In the genomic region with DNA sequence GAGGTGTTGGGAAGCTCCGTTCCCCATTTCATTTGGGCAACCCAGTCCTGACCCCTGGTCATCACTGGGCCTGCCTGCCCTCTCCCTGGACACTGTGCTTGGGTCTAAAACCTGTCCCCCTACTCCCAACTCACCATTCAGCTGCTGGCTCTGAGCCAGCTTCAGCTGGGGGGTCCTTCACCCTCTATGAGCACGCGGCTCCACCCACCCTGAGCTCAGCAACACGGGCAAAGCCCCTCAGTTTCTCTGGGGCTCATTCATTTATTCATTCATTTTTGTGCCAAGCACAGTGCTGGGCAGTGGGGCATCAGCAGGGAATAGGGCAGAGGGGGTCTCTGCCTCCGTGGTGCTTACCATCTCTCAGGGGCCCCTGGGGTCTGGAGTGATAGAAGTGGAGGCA, we compare ENCODE assay signal across 17 cellular contexts.
"Had no signal": no experiment of that assay in that cellular context is flagged by ENCODE, and none has a peak within 500 bp of the region (broad histone marks: within the 10 kb centered on the region; RNA-seq: fewer than 3 reads in every experiment).

No MANE protein-coding gene starts in this region.

- H3K27me3 ChIP-seq: neural progenitor cell, pancreas had no signal

- H3K27ac Mint-ChIP-seq: activated naive CD8-positive, alpha-beta T cell; neural progenitor cell; stimulated activated naive B cell treated with anti-CD40 and anti-IgM and Interleukin-4, amounts not matched to agents 10 μg/mL and 1 μg/mL and 100 μg/mL, for 72 hours had no signal

- H3K4me1 ChIP-seq: neural progenitor cell, pancreas, tibial artery had no signal

- H3K9me3 Mint-ChIP-seq: neural progenitor cell had no signal

- H3K9me3 ChIP-seq: esophagus squamous epithelium, pancreas had no signal

- H3K36me3 ChIP-seq: esophagus squamous epithelium, neural progenitor cell, pancreas, tibial artery had no signal

- H3K27ac ChIP-seq: esophagus squamous epithelium, neural progenitor cell, pancreas, SK-N-MC, tibial artery had no signal

- H3K4me2 ChIP-seq: neural progenitor cell had no signal

- H2AFZ ChIP-seq: neural progenitor cell had no signal

- H3K4me3 ChIP-seq: esophagus squamous epithelium, neural progenitor cell, pancreas, SK-N-MC, tibial artery had no signal

- H3K4me3 Mint-ChIP-seq: activated naive CD8-positive, alpha-beta T cell; neural progenitor cell; stimulated activated naive B cell treated with anti-CD40 and anti-IgM and Interleukin-4, amounts not matched to agents 10 μg/mL and 1 μg/mL and 100 μg/mL, for 72 hours had no signal

- H3K9ac ChIP-seq: neural progenitor cell had no signal

- DNase-seq: activated CD4-positive, alpha-beta T cell treated with anti-CD3 and anti-CD28 coated beads, Interleukin-2, amount 50 U/mL, for 48 hours; activated gamma-delta T cell treated with Interleukin-2 at 50 U/mL for 16 hours; activated T-cell treated with anti-CD3 and anti-CD28 coated beads, Interleukin-2, amount 50 U/mL, for 48 hours; amniotic stem cell; esophagus squamous epithelium; hippocampal formation; left ventricle myocardium superior; mesendoderm; pancreas; stimulated activated CD4-positive, alpha-beta T cell treated with anti-CD3 and anti-CD28 coated beads, Interleukin-4, amount 100 ng/mL, for 1 hour; stimulated activated naive B cell treated with anti-CD40 and anti-IgM and Interleukin-4, amounts not matched to agents 10 μg/mL and 1 μg/mL and 100 μg/mL, for 72 hours; T-helper 1 cell; T1000 had no signal

- H3K36me3 Mint-ChIP-seq: activated naive CD8-positive, alpha-beta T cell; neural progenitor cell; stimulated activated naive B cell treated with anti-CD40 and anti-IgM and Interleukin-4, amounts not matched to agents 10 μg/mL and 1 μg/mL and 100 μg/mL, for 72 hours had no signal

- H3K4me1 Mint-ChIP-seq: neural progenitor cell; stimulated activated naive B cell treated with anti-CD40 and anti-IgM and Interleukin-4, amounts not matched to agents 10 μg/mL and 1 μg/mL and 100 μg/mL, for 72 hours had no signal
